Comparison of ENCODE assay signal across 26 cellular contexts in genomic region chr11:86807356-86807755, GRCh38. TPM values are rescaled to one million over a fixed set of nuclear protein-coding genes. Genes with fewer than 3 reads are reported as not detected.
A peak's percentile ranks its signal among the peaks of the same experiment; 100 is the strongest.
DNase-seq lines count a peak whose midpoint lies in the region; ATAC-seq and TF ChIP-seq lines count a peak whose summit lies in the region.
"Had no signal": no experiment of that assay in that cellular context is flagged by ENCODE, and none has a peak within 500 bp of the region (broad histone marks: within the 10 kb centered on the region; RNA-seq: fewer than 3 reads in every experiment).

No MANE protein-coding gene starts in this region.

- H3K4me3 ChIP-seq in ectodermal cell (ENCODE audit: insufficient read depth, low read depth, low read length) = no peak overlapping the region
- H3K4me3 ChIP-seq in stomach smooth muscle (ENCODE audit: low read length in 2 of 2) = no peak overlapping the region
- H3K4me3 ChIP-seq: breast epithelium, lung, ovary, stomach, upper lobe of left lung had no signal

- ATAC-seq in natural killer cell = no peak
- ATAC-seq in HG02852 (IDR thresholded peaks at IDR 0.05; ENCODE audit: unreplicated experiment) = no peak
- ATAC-seq: activated CD8-positive, alpha-beta T cell treated with anti-CD3 and anti-CD28 coated beads for 36 hours; sciatic nerve had no signal

- 10 to 11% methylated on average over 5 of the region's 5 CpGs for WGBS in ectodermal cell, 2 experiments

- peaks cover 15% of the 10 kb centered on the region for H3K36me3 Mint-ChIP-seq in T-helper 1 cell treated with Interleukin-12 subunit alpha and Interleukin-12 subunit beta and Interleukin-4 antibody, amounts not matched to agents 30 μg/mL and 1 μg/mL, for 36 hours (ENCODE audit: low read depth)
- H3K36me3 Mint-ChIP-seq in natural killer cell = peaks cover 6% of the 10 kb centered on the region
- H3K36me3 Mint-ChIP-seq: CD4-positive, CD25-positive, alpha-beta regulatory T cell; IgD-negative memory B cell had no signal

- H3K9me3 ChIP-seq in ectodermal cell (ENCODE audit: control insufficient read depth, low read length) (no peaks in the 10 kb centered on the region), stomach smooth muscle (ENCODE audit: control insufficient read depth in 2 of 2, low read length in 2 of 2) (no peaks in the 10 kb centered on the region)
- H3K9me3 ChIP-seq: breast epithelium, ovary, stomach, upper lobe of left lung had no signal

- H3K4me1 ChIP-seq in ectodermal cell (ENCODE audit: control insufficient read depth, insufficient read depth, low read length) = peaks cover 70% of the 10 kb centered on the region
- peaks cover 46% of the 10 kb centered on the region for H3K4me1 ChIP-seq in stomach smooth muscle (ENCODE audit: control insufficient read depth, insufficient read depth, low read length)
- H3K4me1 ChIP-seq: breast epithelium had no signal

- H3K4me1 Mint-ChIP-seq in T-helper 1 cell treated with Interleukin-12 subunit alpha and Interleukin-12 subunit beta and Interleukin-4 antibody, amounts not matched to agents 30 μg/mL and 1 μg/mL, for 36 hours (ENCODE audit: low read depth) = peaks cover 40% of the 10 kb centered on the region
- H3K4me1 Mint-ChIP-seq in natural killer cell = peaks cover 83 to 84% of the 10 kb centered on the region in 2 donors
- H3K4me1 Mint-ChIP-seq: IgD-negative memory B cell had no signal

- H3K9me3 Mint-ChIP-seq in T-helper 1 cell treated with Interleukin-12 subunit alpha and Interleukin-12 subunit beta and Interleukin-4 antibody, amounts not matched to agents 30 μg/mL and 1 μg/mL, for 36 hours = no peaks in the 10 kb centered on the region
- H3K9me3 Mint-ChIP-seq in natural killer cell = no peaks in the 10 kb centered on the region
- H3K9me3 Mint-ChIP-seq: activated CD8-positive, alpha-beta T cell treated with anti-CD3 and anti-CD28 coated beads for 36 hours; CD4-positive, CD25-positive, alpha-beta regulatory T cell; IgD-negative memory B cell had no signal

- H3K9ac ChIP-seq in stomach smooth muscle (ENCODE audit: low read length in 2 of 2) = no peak overlapping the region

- DNase-seq in T-helper 1 cell (no peak), natural killer cell (no peak), NCI-H2029 (lab: John Stamatoyannopoulos, UW) (no peak)
- no peak for DNase-seq in stimulated activated CD4-positive, alpha-beta T cell treated with anti-CD3 and anti-CD28 coated beads, Interleukin-4, amount 100 ng/mL, for 4 hours
- DNase-seq: activated CD4-positive, CD25-positive, alpha-beta regulatory T cell; activated CD8-positive, alpha-beta T cell treated with anti-CD3 and anti-CD28 coated beads for 36 hours; activated naive CD4-positive, alpha-beta T cell; amniotic stem cell; CD4-positive, CD25-positive, alpha-beta regulatory T cell; glutamatergic neuron; kidney glomerular epithelial cell; NCI-H1105; NCI-H2029 treated with DMSO at 0.1 percent for 48 hours; ovary; Right ventricle myocardium superior; stomach; upper lobe of left lung had no signal

- peak overlapping the region; percentile 66 for H3K27ac ChIP-seq in ectodermal cell (ENCODE audit: insufficient read depth, low read depth, low read length, poor library complexity, severe bottlenecking)
- peak overlapping the region; percentile 41 for H3K27ac ChIP-seq in stomach smooth muscle (ENCODE audit: low read length)
- H3K27ac ChIP-seq: 22Rv1, breast epithelium, ovary had no signal

- peaks cover 24% of the 10 kb centered on the region for H3K27me3 Mint-ChIP-seq in T-helper 1 cell treated with Interleukin-12 subunit alpha and Interleukin-12 subunit beta and Interleukin-4 antibody, amounts not matched to agents 30 μg/mL and 1 μg/mL, for 36 hours (ENCODE audit: low read depth)
- no peaks in the 10 kb centered on the region for H3K27me3 Mint-ChIP-seq in natural killer cell (ENCODE audit: low read depth in 2 of 2)

- H3K27ac Mint-ChIP-seq in T-helper 1 cell treated with Interleukin-12 subunit alpha and Interleukin-12 subunit beta and Interleukin-4 antibody, amounts not matched to agents 30 μg/mL and 1 μg/mL, for 36 hours = peak overlapping the region; percentile 33
- H3K27ac Mint-ChIP-seq in natural killer cell = peak overlapping the region; percentile 87 to 95
- H3K27ac Mint-ChIP-seq: activated CD8-positive, alpha-beta T cell treated with anti-CD3 and anti-CD28 coated beads for 36 hours; CD4-positive, CD25-positive, alpha-beta regulatory T cell; IgD-negative memory B cell had no signal

- intact Hi-C loops in natural killer cell (cut with micrococcal nuclease) = loop anchor here (2.0 to 5.0 kb wide), 2 partner anchors 135 to 1055 kb away; partner anchors contain the start of gene ME3

- H3K27me3 ChIP-seq in ectodermal cell (ENCODE audit: control insufficient read depth, insufficient read depth, low read length, poor library complexity, severe bottlenecking) = no peaks in the 10 kb centered on the region
- no peaks in the 10 kb centered on the region for H3K27me3 ChIP-seq in stomach smooth muscle (ENCODE audit: control insufficient read depth in 1 of 2, insufficient read depth in 2 of 2, low read length in 2 of 2)
- H3K27me3 ChIP-seq: breast epithelium, ovary, stomach, upper lobe of left lung had no signal

- H3K4me3 Mint-ChIP-seq in T-helper 1 cell treated with Interleukin-12 subunit alpha and Interleukin-12 subunit beta and Interleukin-4 antibody, amounts not matched to agents 30 μg/mL and 1 μg/mL, for 36 hours = no peak overlapping the region
- H3K4me3 Mint-ChIP-seq in natural killer cell = peak overlapping the region; percentile 73
- H3K4me3 Mint-ChIP-seq: activated CD8-positive, alpha-beta T cell treated with anti-CD3 and anti-CD28 coated beads for 36 hours; CD4-positive, CD25-positive, alpha-beta regulatory T cell; IgD-negative memory B cell had no signal

- no peak for TF ChIP-seq CTCF in natural killer cell (IDR thresholded peaks at IDR 0.05)

- H3K36me3 ChIP-seq in ectodermal cell (ENCODE audit: control insufficient read depth, insufficient read depth, low read length) (peaks cover 6% of the 10 kb centered on the region), stomach smooth muscle (ENCODE audit: control insufficient read depth in 2 of 2, insufficient read depth in 2 of 2, low read length in 2 of 2) (peaks cover 11 to 23% of the 10 kb centered on the region in 2 donors)
- H3K36me3 ChIP-seq: breast epithelium, ovary had no signal

RNA-seq across cellular contexts. Expression of gene PRSS23, which starts 7.0 kb away (rescaled TPM):
- polyA plus RNA-seq in ectodermal cell (2013, experiment 1 of 4) = 61.2 TPM
- 94.6 TPM for polyA plus RNA-seq in ectodermal cell (2013, experiment 2 of 4)
- polyA plus RNA-seq in ectodermal cell (2013, experiment 3 of 4) = 85.9 TPM
- 107 TPM for polyA plus RNA-seq in ectodermal cell (2013, experiment 4 of 4)
- 10 to 100 TPM; 79.3 to 96.5 (median 84.3) TPM for total RNA-seq in natural killer cell
- total RNA-seq: CD4-positive, CD25-positive, alpha-beta regulatory T cell had no signal
